Comparison of ENCODE assay signal across 33 cellular contexts in the genomic region with DNA sequence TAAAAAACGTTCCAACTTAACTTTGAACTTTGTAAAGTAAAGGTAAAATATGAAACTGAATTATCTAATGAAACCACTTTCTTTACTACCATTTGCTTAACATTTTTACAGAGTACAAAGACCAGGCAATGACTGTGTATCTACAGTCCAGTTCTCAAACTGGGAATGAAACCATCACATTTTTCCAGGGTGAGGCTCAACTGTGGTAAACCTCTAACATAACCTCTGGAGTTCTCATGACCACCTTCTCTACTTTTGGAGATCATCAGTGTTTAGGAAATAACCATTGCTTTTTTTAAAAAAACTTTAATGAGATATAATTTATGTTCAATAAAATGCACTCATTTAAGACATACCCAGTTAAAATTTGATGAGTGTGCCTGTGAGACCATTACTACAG.
A peak's percentile ranks its signal among the peaks of the same experiment; 100 is the strongest.
DNase-seq lines count a peak whose midpoint lies in the region; TF ChIP-seq lines count a peak whose summit lies in the region.
"Had no signal": no experiment of that assay in that cellular context is flagged by ENCODE, and none has a peak within 500 bp of the region (broad histone marks: within the 10 kb centered on the region; RNA-seq: fewer than 3 reads in every experiment).

No MANE protein-coding gene starts in this region.

- no peak overlapping the region for H3K18ac ChIP-seq in mesenchymal stem cell (ENCODE audit: low read depth in 1 of 2, low read length in 2 of 2)

- H2BK15ac ChIP-seq in mesenchymal stem cell (ENCODE audit: low read depth, poor library complexity, severe bottlenecking) = no peak overlapping the region

- no peak overlapping the region for H4K91ac ChIP-seq in mesenchymal stem cell (ENCODE audit: low read length)

- TF ChIP-seq CTCF in AG10803 (conservative IDR thresholded peaks at IDR 0.05; ENCODE audit: low read length) (no peak), choroid plexus epithelial cell (conservative IDR thresholded peaks at IDR 0.05; ENCODE audit: low read depth, low read length) (no peak)

- no peaks in the 10 kb centered on the region for H3K27me3 ChIP-seq in GM23248 (replicated peaks; ENCODE audit: insufficient read depth)
- H3K27me3 ChIP-seq in mesenchymal stem cell (ENCODE audit: control insufficient read depth in 1 of 2, insufficient read depth in 1 of 2, low read length in 2 of 2) = no peaks in the 10 kb centered on the region
- H3K27me3 ChIP-seq: breast epithelium, colonic mucosa, foreskin keratinocyte, heart left ventricle, ovary had no signal

- H3K27ac ChIP-seq in GM23248 (peak overlapping the region; percentile 33; the same call in 1 of the 2 replicates), mesenchymal stem cell (ENCODE audit: low read length, poor library complexity, severe bottlenecking) (no peak overlapping the region)
- H3K27ac ChIP-seq: breast epithelium, colonic mucosa, epithelial cell of prostate, foreskin keratinocyte, heart left ventricle, ovary, RWPE1, SK-N-MC had no signal

- 7 to 22% methylated on average over 1 of the region's 1 CpG for WGBS in GM23248 (ENCODE audit: low coverage in 1 of 2, low lambda C conversion rate in 2 of 2, missing lambda C conversion rate in 2 of 2), 2 experiments
- no CpG with 5 or more reads among the region's 1 CpG for WGBS in mesenchymal stem cell

- H3K4ac ChIP-seq in mesenchymal stem cell (ENCODE audit: low read depth in 1 of 2, low read length in 2 of 2) = no peak overlapping the region

- no peak overlapping the region for H2BK120ac ChIP-seq in mesenchymal stem cell (ENCODE audit: low read depth, low read length)

- no peaks in the 10 kb centered on the region for H4K20me1 ChIP-seq in GM23248 (ENCODE audit: insufficient read depth)

- peak; percentile 75 for DNase-seq in AG10803 (ENCODE audit: low read depth)
- peak; percentile 75 for DNase-seq in GM23248
- peak; percentile 48 for DNase-seq in choroid plexus epithelial cell (ENCODE audit: low read depth)
- peak; percentile 43 for DNase-seq in myocyte (ENCODE audit: low read depth)
- no peak for DNase-seq in SIG-M5 (lab: John Stamatoyannopoulos, UW)
- DNase-seq in mesenchymal stem cell = no peak
- no peak for DNase-seq in GM19238 (ENCODE audit: insufficient read length, low spot score)
- DNase-seq in A172 (ENCODE audit: low spot score) = no peak
- DNase-seq: ACHN; activated CD4-positive, alpha-beta T cell treated with anti-CD3 and anti-CD28 coated beads, Interleukin-2, amount 50 U/mL, for 48 hours; activated naive CD4-positive, alpha-beta T cell; Calu3; CD4-positive, CD25-positive, alpha-beta regulatory T cell; colonic mucosa; DND-41; effector CD8-positive, alpha-beta T cell; foreskin keratinocyte; heart left ventricle; KBM-7; MM.1S; NCI-H1105 treated with DMSO at 0.1 percent for 48 hours; NCI-H187 treated with DMSO at 0.1 percent for 48 hours; NCI-H2171 treated with DMSO at 0.1 percent for 48 hours; NCI-H510A; ovary; stimulated activated CD4-positive, alpha-beta T cell treated with anti-CD3 and anti-CD28 coated beads, Interleukin-15, amount 100 ng/mL, for 24 hours; stimulated activated CD4-positive, alpha-beta T cell treated with anti-CD3 and anti-CD28 coated beads, Interleukin-4, amount 100 ng/mL, for 4 hours; substantia nigra had no signal

- H2AFZ ChIP-seq in GM23248 (no peak overlapping the region), mesenchymal stem cell (ENCODE audit: low read depth, low read length) (no peak overlapping the region)

- H3K9ac ChIP-seq in GM23248 (no peak overlapping the region), mesenchymal stem cell (ENCODE audit: low read length) (no peak overlapping the region)

- H2BK12ac ChIP-seq in mesenchymal stem cell (ENCODE audit: low read length in 2 of 2) = no peak overlapping the region

- no peaks in the 10 kb centered on the region for H3K79me2 ChIP-seq in GM23248 (ENCODE audit: insufficient read depth)

- H2AK5ac ChIP-seq in mesenchymal stem cell (ENCODE audit: low read length, severe bottlenecking) = no peak overlapping the region

- H3K23ac ChIP-seq in mesenchymal stem cell (ENCODE audit: low read length in 2 of 2) = no peak overlapping the region

- H3K4me2 ChIP-seq in GM23248 (ENCODE audit: unreplicated experiment) (peak overlapping the region; percentile 8), mesenchymal stem cell (ENCODE audit: low read length, poor library complexity, severe bottlenecking) (no peak overlapping the region)

- peaks cover 14% of the 10 kb centered on the region; the same call in 1 of the 2 replicates for H3F3A ChIP-seq in GM23248 (ENCODE audit: insufficient read depth)

- H3K9me3 ChIP-seq in GM23248 (ENCODE audit: low read depth) (no peaks in the 10 kb centered on the region), mesenchymal stem cell (ENCODE audit: control insufficient read depth, low read length) (no peaks in the 10 kb centered on the region)
- H3K9me3 ChIP-seq: breast epithelium, colonic mucosa, ovary had no signal

- H3K14ac ChIP-seq in mesenchymal stem cell (ENCODE audit: low read length in 2 of 2) = no peak overlapping the region

- in situ Hi-C loops in GM23248 (cut with MboI) = no loop called here

- no peaks in the 10 kb centered on the region for H3K79me1 ChIP-seq in mesenchymal stem cell (replicated peaks; ENCODE audit: low read length, poor library complexity, severe bottlenecking)

- H3K9me2 ChIP-seq in GM23248 (ENCODE audit: insufficient read depth) = no peaks in the 10 kb centered on the region

- H4K8ac ChIP-seq in mesenchymal stem cell (ENCODE audit: low read length) = no peak overlapping the region

- H3K36me3 ChIP-seq in GM23248 (ENCODE audit: low read depth) (no peaks in the 10 kb centered on the region), mesenchymal stem cell (ENCODE audit: control insufficient read depth in 1 of 2, insufficient read depth in 2 of 2, low read depth in 1 of 2, low read length in 2 of 2) (no peaks in the 10 kb centered on the region)
- H3K36me3 ChIP-seq: breast epithelium, colonic mucosa, heart left ventricle, ovary had no signal

- H3K4me1 ChIP-seq in GM23248 (ENCODE audit: insufficient read depth) (peaks cover 12% of the 10 kb centered on the region), mesenchymal stem cell (ENCODE audit: control insufficient read depth, insufficient read depth, low read depth, low read length) (no peaks in the 10 kb centered on the region)
- H3K4me1 ChIP-seq: breast epithelium, colonic mucosa, foreskin keratinocyte had no signal

- H3K4me3 ChIP-seq in AG10803 (ENCODE audit: low read length) (no peak overlapping the region), GM23248 (no peak overlapping the region), choroid plexus epithelial cell (ENCODE audit: low read depth, low read length) (no peak overlapping the region), mesenchymal stem cell (ENCODE audit: insufficient read depth in 1 of 2, low read depth in 1 of 2, low read length in 2 of 2) (no peak overlapping the region)
- H3K4me3 ChIP-seq: breast epithelium, colonic mucosa, GM12878, heart left ventricle, ovary, SK-N-MC had no signal

- no peak overlapping the region for H2BK5ac ChIP-seq in mesenchymal stem cell (ENCODE audit: low read depth, low read length, poor library complexity, severe bottlenecking)

Comparison
In these comparisons a context has a peak if more than half of its experiments do, and no peak if none do; other contexts are left out.
1. DNase-seq: peak in AG10803 (single experiment), GM23248 (single experiment), choroid plexus epithelial cell (single experiment) and myocyte (single experiment); none in SIG-M5 (single experiment), mesenchymal stem cell (single experiment), GM19238 (single experiment) and A172 (single experiment).